1 cellular context compared by ENCODE assay signal in the genomic region with DNA sequence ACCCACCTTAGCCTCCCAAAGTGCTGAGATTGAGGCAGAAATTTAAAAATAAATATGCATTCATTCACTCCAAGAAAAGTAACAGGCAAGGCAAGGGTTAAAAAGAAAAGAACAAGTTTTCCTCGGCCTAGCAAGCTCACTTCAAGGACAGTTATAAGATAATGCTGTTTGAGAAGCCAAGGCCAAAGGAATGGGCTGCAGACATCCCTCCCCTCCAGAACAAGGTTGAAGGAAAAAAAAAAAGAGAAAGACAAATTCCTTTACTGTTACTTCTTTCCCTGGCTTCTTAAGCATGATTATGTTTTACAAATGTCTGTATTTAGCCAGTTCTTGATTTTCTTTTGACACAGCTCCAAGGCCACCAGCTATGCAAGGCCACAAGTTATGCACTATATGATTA. TPM values are rescaled to one million over a fixed set of nuclear protein-coding genes. Genes with fewer than 3 reads are reported as not detected.
"Had no signal": no experiment of that assay in that cellular context is flagged by ENCODE, and none has a peak within 500 bp of the region (broad histone marks: within the 10 kb centered on the region; RNA-seq: fewer than 3 reads in every experiment).

No MANE protein-coding gene starts in this region.

RNA-seq across cellular contexts. Expression of gene AQP11, which starts 18.9 kb away (rescaled TPM):
- total RNA-seq: aorta had no signal
